Comparison of ENCODE assay signal across 8 cellular contexts in the genomic region with DNA sequence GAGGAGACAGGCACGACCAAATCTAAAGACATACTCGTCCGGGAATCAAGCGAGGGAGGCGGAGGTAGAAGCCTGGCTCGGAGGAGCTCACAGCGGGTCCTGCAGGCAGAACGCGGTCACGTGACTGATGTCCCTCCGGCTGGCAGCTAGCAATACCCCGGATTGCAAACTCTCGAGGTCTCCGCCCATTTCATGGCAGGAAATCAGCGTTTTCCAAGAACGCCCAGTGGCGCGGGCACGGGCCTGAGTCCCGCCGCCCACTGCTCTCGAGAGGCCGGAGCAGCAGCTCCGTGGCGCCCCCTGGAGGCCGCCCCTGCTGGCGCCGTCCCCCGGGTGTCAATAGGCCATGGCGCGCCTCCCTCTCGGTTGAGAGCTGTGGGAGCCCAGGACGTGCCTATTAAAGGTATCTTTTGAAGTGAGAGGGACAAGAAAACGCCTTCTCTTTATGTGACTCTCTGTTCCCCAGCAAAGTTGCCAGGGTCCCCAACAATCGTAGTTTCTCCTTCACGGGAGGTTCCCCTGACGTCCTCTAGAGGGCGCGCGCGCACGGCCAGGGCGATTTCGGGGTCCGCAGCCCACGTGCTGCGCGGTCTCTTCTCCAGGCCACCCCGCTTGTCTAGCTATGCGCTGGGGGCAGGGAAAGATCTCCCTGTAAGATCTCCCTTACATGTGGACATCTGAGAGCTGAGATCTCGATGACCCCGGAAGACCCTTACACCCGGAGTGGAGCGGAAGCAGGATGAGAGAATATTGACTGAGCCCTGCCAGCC. TPM values are rescaled to one million over a fixed set of nuclear protein-coding genes. Genes with fewer than 3 reads are reported as not detected.
DNase-seq lines count a peak whose midpoint lies in the region; ATAC-seq, FAIRE-seq and TF ChIP-seq lines count a peak whose summit lies in the region.

No MANE protein-coding gene starts in this region.

- peak overlapping the region; percentile 65 for H3K27ac Mint-ChIP-seq in activated naive CD4-positive, alpha-beta T cell treated with anti-CD3 and anti-CD28 coated beads for 36 hours
- peak overlapping the region; percentile 97 for H3K27ac Mint-ChIP-seq in neural crest cell (ENCODE audit: unreplicated experiment)
- H3K27ac Mint-ChIP-seq in stimulated activated naive CD8-positive, alpha-beta T cell treated with anti-CD3 and anti-CD28 coated beads, Interleukin-15, Interleukin-2, amounts not matched to agents 100 ng/mL and 50 ng/mL, for 24 hours, result peak overlapping the region; percentile 91

- H3K9me3 Mint-ChIP-seq in activated naive CD4-positive, alpha-beta T cell treated with anti-CD3 and anti-CD28 coated beads for 36 hours, result no peaks in the 10 kb centered on the region
- H3K9me3 Mint-ChIP-seq in neural crest cell, result no peaks in the 10 kb centered on the region
- no peaks in the 10 kb centered on the region for H3K9me3 Mint-ChIP-seq in stimulated activated naive CD8-positive, alpha-beta T cell treated with anti-CD3 and anti-CD28 coated beads, Interleukin-15, Interleukin-2, amounts not matched to agents 100 ng/mL and 50 ng/mL, for 24 hours

- peak; percentile 100 for TF ChIP-seq CTCF in neural crest cell (conservative IDR thresholded peaks at IDR 0.05)

- peaks cover 9% of the 10 kb centered on the region for H3K4me1 Mint-ChIP-seq in activated naive CD4-positive, alpha-beta T cell treated with anti-CD3 and anti-CD28 coated beads for 36 hours (ENCODE audit: low read depth)
- H3K4me1 Mint-ChIP-seq in neural crest cell, result peaks cover 20% of the 10 kb centered on the region
- peaks cover 9% of the 10 kb centered on the region for H3K4me1 Mint-ChIP-seq in stimulated activated naive CD8-positive, alpha-beta T cell treated with anti-CD3 and anti-CD28 coated beads, Interleukin-15, Interleukin-2, amounts not matched to agents 100 ng/mL and 50 ng/mL, for 24 hours (ENCODE audit: low read depth)

- CTCF ChIA-PET in activated naive CD4-positive, alpha-beta T cell treated with anti-CD3 and anti-CD28 coated beads for 36 hours (lab: Charles Lee), result interaction anchor here (0.5 to 2.7 kb wide), 79 partner anchors 8 to 813 kb away, joined by 3 to 48 read pairs (median 4); partner anchors contain the start of genes APOL1, APOL3, APOL6 and RBFOX2

- peak; percentile 98 for DNase-seq in EL
- DNase-seq in NAMALWA (ENCODE audit: low spot score), result peak; percentile 65
- DNase-seq in SK-N-DZ (ENCODE audit: low spot score), result peak; percentile 97
- DNase-seq in activated naive CD4-positive, alpha-beta T cell treated with anti-CD3 and anti-CD28 coated beads for 36 hours, result peak; percentile 80
- DNase-seq in frontal cortex (ENCODE audit: low spot score in 2 of 2), result peak; percentile 70 to 82
- DNase-seq in neural crest cell (ENCODE audit: low read depth, low spot score), result peak; percentile 89

- no peaks in the 10 kb centered on the region for H3K36me3 Mint-ChIP-seq in activated naive CD4-positive, alpha-beta T cell treated with anti-CD3 and anti-CD28 coated beads for 36 hours (ENCODE audit: low read depth)
- no peaks in the 10 kb centered on the region for H3K36me3 Mint-ChIP-seq in neural crest cell (ENCODE audit: low read depth)
- H3K36me3 Mint-ChIP-seq in stimulated activated naive CD8-positive, alpha-beta T cell treated with anti-CD3 and anti-CD28 coated beads, Interleukin-15, Interleukin-2, amounts not matched to agents 100 ng/mL and 50 ng/mL, for 24 hours (ENCODE audit: low read depth), result no peaks in the 10 kb centered on the region

- H3K4me3 Mint-ChIP-seq in activated naive CD4-positive, alpha-beta T cell treated with anti-CD3 and anti-CD28 coated beads for 36 hours, result peak overlapping the region; percentile 81
- H3K4me3 Mint-ChIP-seq in neural crest cell, result peak overlapping the region; percentile 85
- peak overlapping the region; percentile 83 for H3K4me3 Mint-ChIP-seq in stimulated activated naive CD8-positive, alpha-beta T cell treated with anti-CD3 and anti-CD28 coated beads, Interleukin-15, Interleukin-2, amounts not matched to agents 100 ng/mL and 50 ng/mL, for 24 hours

- intact Hi-C loops in activated naive CD4-positive, alpha-beta T cell treated with anti-CD3 and anti-CD28 coated beads for 36 hours (cut with micrococcal nuclease), result loop anchor here (1.0 to 2.0 kb wide), 5 partner anchors 37 to 439 kb away; partner anchors contain the start of gene RBFOX2

- ATAC-seq in HG02759 (IDR thresholded peaks at IDR 0.05; ENCODE audit: unreplicated experiment), result no peak

- no peaks in the 10 kb centered on the region for H3K27me3 Mint-ChIP-seq in activated naive CD4-positive, alpha-beta T cell treated with anti-CD3 and anti-CD28 coated beads for 36 hours (ENCODE audit: low read depth)
- no peaks in the 10 kb centered on the region for H3K27me3 Mint-ChIP-seq in neural crest cell (ENCODE audit: low read depth)
- no peaks in the 10 kb centered on the region for H3K27me3 Mint-ChIP-seq in stimulated activated naive CD8-positive, alpha-beta T cell treated with anti-CD3 and anti-CD28 coated beads, Interleukin-15, Interleukin-2, amounts not matched to agents 100 ng/mL and 50 ng/mL, for 24 hours

- no peak for FAIRE-seq in frontal cortex (lab: Jason Lieb, UNC)

RNA-seq across cellular contexts. Expression of gene RBFOX2, which starts 37.3 kb away (rescaled TPM):
- 77.5 and 99.4 TPM in 2 replicates for polyA plus RNA-seq in SK-N-DZ (2014; cell fraction: cytosol; rRNA removed)
- polyA plus RNA-seq in SK-N-DZ (2014; cell fraction: nucleus; rRNA removed), result 86.4 and 105 TPM in 2 replicates
- 1 to 10 TPM; 3.3 to 4.3 TPM for total RNA-seq in activated naive CD4-positive, alpha-beta T cell treated with anti-CD3 and anti-CD28 coated beads for 36 hours
- total RNA-seq in frontal cortex, result 390 TPM
- total RNA-seq in neural crest cell, result 126 and 136 TPM in 2 replicates

Comparison
In these comparisons a context has a peak if more than half of its experiments do, and no peak if none do; other contexts are left out.
1. RNA of gene RBFOX2, which starts 37.3 kb away (total RNA-seq): 390 TPM in frontal cortex (single experiment) and 126 to 136 TPM in neural crest cell; 3.3 to 4.3 TPM in activated naive CD4-positive, alpha-beta T cell treated with anti-CD3 and anti-CD28 coated beads for 36 hours; every median in the first group is over 10 times any median in the second.
2. Peak in every context shown above with its lines, with median percentiles within 50 percentile points of each other: DNase-seq, H3K27ac Mint-ChIP-seq and H3K4me3 Mint-ChIP-seq.